Comparison of ENCODE assay signal across 12 cellular contexts in the genomic region with DNA sequence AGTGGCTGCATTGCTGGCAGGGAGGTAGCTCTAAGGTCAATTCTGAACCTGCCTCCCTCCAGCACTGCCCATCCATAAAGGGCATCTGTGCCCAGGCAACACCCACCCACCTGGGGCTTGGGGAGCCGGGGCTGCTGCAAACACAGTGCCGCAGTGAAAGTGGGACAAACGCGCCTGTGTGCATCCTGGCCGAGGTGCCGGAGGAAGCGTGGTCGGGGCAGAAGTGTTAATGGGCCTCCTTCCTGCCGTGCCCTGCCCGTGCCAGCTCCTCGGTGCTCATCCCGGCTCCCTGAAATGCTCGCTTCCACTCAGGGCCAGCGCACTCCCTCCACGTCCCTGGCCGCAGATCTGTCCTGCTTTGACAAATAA. TPM values are rescaled to one million over a fixed set of nuclear protein-coding genes. Genes with fewer than 3 reads are reported as not detected.
DNase-seq lines count a peak whose midpoint lies in the region; ATAC-seq and TF ChIP-seq lines count a peak whose summit lies in the region.
"Had no signal": no experiment of that assay in that cellular context is flagged by ENCODE, and none has a peak within 500 bp of the region (broad histone marks: within the 10 kb centered on the region; RNA-seq: fewer than 3 reads in every experiment).

No MANE protein-coding gene starts in this region.

- H3K4me3 Mint-ChIP-seq in activated T-cell treated with anti-CD3 and anti-CD28 coated beads, Interleukin-2, amount 50 U/mL, for 4 hours: peak overlapping the region; percentile 57
- peak overlapping the region; percentile 66 to 80 for H3K4me3 Mint-ChIP-seq in effector memory CD8-positive, alpha-beta T cell
- peak overlapping the region; percentile 33 for H3K4me3 Mint-ChIP-seq in stimulated activated memory B cell treated with anti-CD40 and anti-IgM and Interleukin-4, amounts not matched to agents 10 μg/mL and 1 μg/mL and 100 μg/mL, for 72 hours

- no peak for DNase-seq in activated T-cell treated with anti-CD3 and anti-CD28 coated beads, Interleukin-2, amount 50 U/mL, for 4 hours
- DNase-seq in activated T-cell treated with anti-CD3 and anti-CD28 coated beads, Interleukin-2, amount 50 U/mL, for 1 hour: no peak
- DNase-seq in RWPE1 (ENCODE audit: low spot score): no peak
- no peak for DNase-seq in effector memory CD8-positive, alpha-beta T cell
- no peak for DNase-seq in KG1 (lab: John Stamatoyannopoulos, UW)
- DNase-seq in globus pallidus (ENCODE audit: low spot score): no peak
- no peak for DNase-seq in GM10248 (ENCODE audit: extremely low spot score)
- DNase-seq: NCI-H2081 treated with DMSO at 0.1 percent for 48 hours, SJCRH30, trophoblast cell had no signal

- POLR2A ChIA-PET in RWPE1 (lab: Yijun Ruan, JAX; ENCODE audit: low non-redundant PET): no interaction called here
- POLR2A ChIA-PET in GM10248 (lab: Yijun Ruan, JAX): no interaction called here

- no peaks in the 10 kb centered on the region for H3K9me3 Mint-ChIP-seq in activated T-cell treated with anti-CD3 and anti-CD28 coated beads, Interleukin-2, amount 50 U/mL, for 4 hours
- no peaks in the 10 kb centered on the region for H3K9me3 Mint-ChIP-seq in effector memory CD8-positive, alpha-beta T cell
- peaks cover 4% of the 10 kb centered on the region for H3K9me3 Mint-ChIP-seq in stimulated activated memory B cell treated with anti-CD40 and anti-IgM and Interleukin-4, amounts not matched to agents 10 μg/mL and 1 μg/mL and 100 μg/mL, for 72 hours

- peaks cover 80% of the 10 kb centered on the region for H3K4me1 Mint-ChIP-seq in activated T-cell treated with anti-CD3 and anti-CD28 coated beads, Interleukin-2, amount 50 U/mL, for 4 hours (ENCODE audit: low read depth)
- H3K4me1 Mint-ChIP-seq in effector memory CD8-positive, alpha-beta T cell (ENCODE audit: low read depth in 2 of 2): peaks cover 62 to 65% of the 10 kb centered on the region in 2 donors
- H3K4me1 Mint-ChIP-seq in stimulated activated memory B cell treated with anti-CD40 and anti-IgM and Interleukin-4, amounts not matched to agents 10 μg/mL and 1 μg/mL and 100 μg/mL, for 72 hours: peaks cover 72% of the 10 kb centered on the region

- H3K27ac Mint-ChIP-seq in effector memory CD8-positive, alpha-beta T cell: peak overlapping the region; percentile 98 to 100
- H3K27ac Mint-ChIP-seq in stimulated activated memory B cell treated with anti-CD40 and anti-IgM and Interleukin-4, amounts not matched to agents 10 μg/mL and 1 μg/mL and 100 μg/mL, for 72 hours: peak overlapping the region; percentile 75

- no peaks in the 10 kb centered on the region for H3K27me3 Mint-ChIP-seq in activated T-cell treated with anti-CD3 and anti-CD28 coated beads, Interleukin-2, amount 50 U/mL, for 4 hours (ENCODE audit: low read depth)
- H3K27me3 Mint-ChIP-seq in effector memory CD8-positive, alpha-beta T cell: no peaks in the 10 kb centered on the region
- H3K27me3 Mint-ChIP-seq in stimulated activated memory B cell treated with anti-CD40 and anti-IgM and Interleukin-4, amounts not matched to agents 10 μg/mL and 1 μg/mL and 100 μg/mL, for 72 hours: no peaks in the 10 kb centered on the region

- TF ChIP-seq CTCF in RWPE1 (conservative IDR thresholded peaks at IDR 0.05; ENCODE audit: low read depth) (no peak), GM10248 (IDR thresholded peaks at IDR 0.05; ENCODE audit: control extremely low read depth, extremely low read depth, low read depth, missing control alignments) (no peak)

- ATAC-seq in activated T-cell treated with anti-CD3 and anti-CD28 coated beads, Interleukin-2, amount 50 U/mL, for 4 hours: no peak
- ATAC-seq in effector memory CD8-positive, alpha-beta T cell (replicated peaks): no peak
- ATAC-seq in stimulated activated memory B cell treated with anti-CD40 and anti-IgM and Interleukin-4, amounts not matched to agents 10 μg/mL and 1 μg/mL and 100 μg/mL, for 72 hours: no peak

- peak overlapping the region; percentile 96 for H3K27ac ChIP-seq in RWPE1
- H3K27ac ChIP-seq: cardiac muscle cell, SJCRH30 had no signal

- CTCF ChIA-PET in RWPE1 (lab: Yijun Ruan, JAX): no interaction called here
- CTCF ChIA-PET in GM10248 (lab: Yijun Ruan, JAX): interaction anchor here (1.0 to 3.6 kb wide), 10 partner anchors 9 to 406 kb away, joined by 3 to 15 read pairs (median 4); no protein-coding TSS in a partner anchor

- H3K36me3 Mint-ChIP-seq in activated T-cell treated with anti-CD3 and anti-CD28 coated beads, Interleukin-2, amount 50 U/mL, for 4 hours (ENCODE audit: insufficient read depth): no peaks in the 10 kb centered on the region
- peaks cover 28% of the 10 kb centered on the region for H3K36me3 Mint-ChIP-seq in effector memory CD8-positive, alpha-beta T cell (ENCODE audit: insufficient read depth)
- no peaks in the 10 kb centered on the region for H3K36me3 Mint-ChIP-seq in stimulated activated memory B cell treated with anti-CD40 and anti-IgM and Interleukin-4, amounts not matched to agents 10 μg/mL and 1 μg/mL and 100 μg/mL, for 72 hours

RNA-seq across cellular contexts. Expression of gene ZFP36L2, which starts 55.7 kb away (rescaled TPM):
- 10 to 100 TPM; 67.7 to 81.4 (median 75.5) TPM for total RNA-seq in activated T-cell treated with anti-CD3 and anti-CD28 coated beads, Interleukin-2, amount 50 U/mL, for 4 hours
